16 cellular contexts compared by ENCODE assay signal in the genomic region with DNA sequence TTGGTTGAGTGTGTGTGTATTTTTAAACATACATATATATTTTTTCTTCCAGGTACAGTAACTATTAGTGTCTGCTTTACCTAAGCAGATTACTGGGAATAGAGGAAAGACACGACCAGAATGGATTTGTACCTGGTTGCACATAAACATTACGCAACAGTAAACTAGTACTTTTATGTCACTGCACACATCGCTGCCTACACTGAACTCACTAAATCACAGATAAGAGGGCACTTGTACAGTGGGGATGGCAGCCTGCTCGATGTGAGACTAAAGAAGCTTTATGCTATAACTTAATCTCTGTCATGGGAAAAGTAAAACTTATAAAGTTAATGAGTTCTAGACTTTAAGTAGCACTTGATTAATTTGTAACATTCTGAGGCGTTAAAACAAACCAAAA.
DNase-seq lines count a peak whose midpoint lies in the region; ATAC-seq and TF ChIP-seq lines count a peak whose summit lies in the region.
"Had no signal": no experiment of that assay in that cellular context is flagged by ENCODE, and none has a peak within 500 bp of the region (broad histone marks: within the 10 kb centered on the region; RNA-seq: fewer than 3 reads in every experiment).

No MANE protein-coding gene starts in this region.

- no peaks in the 10 kb centered on the region for H3K9me3 ChIP-seq in effector memory CD4-positive, alpha-beta T cell (ENCODE audit: control insufficient read depth, low read length)

- H3K4me3 ChIP-seq in kidney epithelial cell (ENCODE audit: low read depth, low read length), result no peak overlapping the region
- no peak overlapping the region for H3K4me3 ChIP-seq in effector memory CD4-positive, alpha-beta T cell (ENCODE audit: insufficient read depth, low read depth, low read length, poor library complexity, severe bottlenecking)
- H3K4me3 ChIP-seq: skin epidermis had no signal

- TF ChIP-seq CTCF in kidney epithelial cell (IDR thresholded peaks at IDR 0.05; ENCODE audit: insufficient read depth, low read length, poor library complexity, severe bottlenecking), result no peak

- no peaks in the 10 kb centered on the region for H3K36me3 ChIP-seq in kidney epithelial cell (ENCODE audit: control insufficient read depth, insufficient read depth, low read length)
- H3K36me3 ChIP-seq in effector memory CD4-positive, alpha-beta T cell (ENCODE audit: control insufficient read depth, insufficient read depth, low read length), result no peaks in the 10 kb centered on the region

- no peaks in the 10 kb centered on the region for H3K4me1 ChIP-seq in effector memory CD4-positive, alpha-beta T cell (ENCODE audit: control insufficient read depth, insufficient read depth, low read length, poor library complexity, severe bottlenecking)

- intact Hi-C loops in left cardiac atrium (cut with DNase I), result no loop called here

- peak; percentile 42 to 55 for DNase-seq in NCI-H524 (lab: John Stamatoyannopoulos, UW)
- DNase-seq in NCI-H524 treated with DMSO at 0.1 percent for 48 hours (lab: John Stamatoyannopoulos, UW), result no peak
- DNase-seq in NCI-H82 treated with DMSO at 0.1 percent for 48 hours (lab: John Stamatoyannopoulos, UW; ENCODE audit: unreplicated experiment), result peak; percentile 25
- DNase-seq in kidney epithelial cell (ENCODE audit: low read depth), result peak; percentile 52
- no peak for DNase-seq in ecto neural progenitor cell (ENCODE audit: low spot score)
- no peak for DNase-seq in left cardiac atrium
- DNase-seq in effector memory CD4-positive, alpha-beta T cell, result no peak
- DNase-seq: COR-L47; effector CD4-positive, alpha-beta T cell; H7; midbrain had no signal

- H3K27me3 ChIP-seq in kidney epithelial cell (ENCODE audit: control insufficient read depth, insufficient read depth, low read length), result no peaks in the 10 kb centered on the region
- H3K27me3 ChIP-seq in effector memory CD4-positive, alpha-beta T cell (replicated peaks; ENCODE audit: control insufficient read depth, insufficient read depth, low read length, poor library complexity, severe bottlenecking), result no peaks in the 10 kb centered on the region

- no peak overlapping the region for H3K27ac ChIP-seq in effector memory CD4-positive, alpha-beta T cell (ENCODE audit: insufficient read depth, low read length, poor library complexity, severe bottlenecking)
- H3K27ac ChIP-seq: RWPE1, skin epidermis had no signal

- ATAC-seq in HG03045 (IDR thresholded peaks at IDR 0.05; ENCODE audit: unreplicated experiment) (no peak), left cardiac atrium (no peak)
- ATAC-seq: activated CD4-positive, CD25-positive, alpha-beta regulatory T cell treated with anti-CD3 and anti-CD28 coated beads, Interleukin-2, amount 50 U/mL, for 24 hours; activated naive CD4-positive, alpha-beta T cell treated with anti-CD3 and anti-CD28 coated beads, Interleukin-2, amount 50 U/mL, for 72 hours had no signal

Comparison
In these comparisons a context has a peak if more than half of its experiments do, and no peak if none do; other contexts are left out.
1. DNase-seq: peak in NCI-H524 (2 of 2), NCI-H82 treated with DMSO at 0.1 percent for 48 hours (single experiment) and kidney epithelial cell (single experiment); none in NCI-H524 treated with DMSO at 0.1 percent for 48 hours (single experiment), ecto neural progenitor cell (single experiment), left cardiac atrium (single experiment) and effector memory CD4-positive, alpha-beta T cell (0 of 3).